1 cellular context compared by ENCODE assay signal in the genomic region with DNA sequence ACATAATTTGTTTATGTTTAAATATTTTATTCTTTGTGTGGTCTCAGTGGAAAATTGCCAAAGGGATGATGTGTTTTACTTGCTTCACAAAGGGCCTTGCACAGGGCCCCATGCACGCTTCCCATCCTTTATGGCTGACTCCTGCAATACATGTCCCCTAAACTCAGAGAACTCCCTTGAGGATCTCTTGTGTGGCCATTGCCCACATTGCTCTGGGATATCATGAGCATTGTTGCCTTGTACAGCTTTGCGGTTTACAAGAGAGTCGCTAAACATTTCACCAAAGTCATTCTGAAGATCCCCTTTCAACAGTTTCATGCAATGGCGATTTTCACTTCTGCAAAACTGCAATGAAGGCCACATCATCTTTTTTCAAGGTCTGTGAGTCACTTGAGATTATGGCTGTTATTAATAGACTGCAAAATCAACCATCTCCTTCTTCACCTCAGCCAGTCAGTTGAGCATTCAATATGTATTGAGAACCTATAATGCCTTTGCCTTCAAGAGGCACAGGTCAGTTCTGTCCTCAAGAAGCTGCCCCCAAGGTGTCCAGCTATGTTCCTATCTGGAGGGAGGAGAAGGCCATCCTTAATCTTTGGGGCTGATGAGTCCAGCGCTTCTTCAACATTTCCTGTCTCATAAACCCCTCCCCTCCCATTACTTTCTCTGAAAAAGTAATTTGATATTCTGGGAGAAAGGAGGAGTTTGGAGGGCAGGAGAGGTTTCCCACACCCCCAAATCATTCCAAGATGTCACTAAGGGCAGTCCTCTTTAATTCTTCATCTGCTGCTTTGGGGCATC.
TF ChIP-seq lines count a peak whose summit lies in the region.

No MANE protein-coding gene starts in this region.

TF ChIP-seq in K562, 482 proteins besides CTCF, POLR2A, EP300 and RAD21 (continued from another document and continues in another):
- no peak for TF ChIP-seq MXI1 (IDR thresholded peaks at IDR 0.05; ENCODE audit: low read depth, low read length)
- TF ChIP-seq ZFX (CRISPR knock-in tag; IDR thresholded peaks at IDR 0.05), result 0 out of 2 replicates have a peak, but pooled peaks have one; percentile 31
- no peak for TF ChIP-seq KDM4B (IDR thresholded peaks at IDR 0.05; ENCODE audit: borderline replicate concordance in 2 of 2, low read depth in 1 of 2)
- TF ChIP-seq FOXP4 (CRISPR knock-in tag; IDR thresholded peaks at IDR 0.05; ENCODE audit: borderline replicate concordance), result no peak
- no peak for TF ChIP-seq GABPB2 (CRISPR knock-in tag; conservative IDR thresholded peaks at IDR 0.05)
- no peak for TF ChIP-seq TCF7 (IDR thresholded peaks at IDR 0.05; ENCODE audit: borderline replicate concordance)
- TF ChIP-seq MAZ (CRISPR knock-in tag; conservative IDR thresholded peaks at IDR 0.05 in 1 of 2, IDR thresholded peaks at IDR 0.05 in 1 of 2), result peak; percentile 34 to 50; a peak in 2 of 4 replicates
- TF ChIP-seq GTF2B (IDR thresholded peaks at IDR 0.05; ENCODE audit: extremely low read depth, insufficient read length), result no peak
- TF ChIP-seq, protein P1, sequence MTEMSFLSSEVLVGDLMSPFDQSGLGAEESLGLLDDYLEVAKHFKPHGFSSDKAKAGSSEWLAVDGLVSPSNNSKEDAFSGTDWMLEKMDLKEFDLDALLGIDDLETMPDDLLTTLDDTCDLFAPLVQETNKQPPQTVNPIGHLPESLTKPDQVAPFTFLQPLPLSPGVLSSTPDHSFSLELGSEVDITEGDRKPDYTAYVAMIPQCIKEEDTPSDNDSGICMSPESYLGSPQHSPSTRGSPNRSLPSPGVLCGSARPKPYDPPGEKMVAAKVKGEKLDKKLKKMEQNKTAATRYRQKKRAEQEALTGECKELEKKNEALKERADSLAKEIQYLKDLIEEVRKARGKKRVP (CRISPR knock-in tag; IDR thresholded peaks at IDR 0.05), result peak; percentile 45; the same call in 1 of the 2 replicates
- TF ChIP-seq, protein P2, sequence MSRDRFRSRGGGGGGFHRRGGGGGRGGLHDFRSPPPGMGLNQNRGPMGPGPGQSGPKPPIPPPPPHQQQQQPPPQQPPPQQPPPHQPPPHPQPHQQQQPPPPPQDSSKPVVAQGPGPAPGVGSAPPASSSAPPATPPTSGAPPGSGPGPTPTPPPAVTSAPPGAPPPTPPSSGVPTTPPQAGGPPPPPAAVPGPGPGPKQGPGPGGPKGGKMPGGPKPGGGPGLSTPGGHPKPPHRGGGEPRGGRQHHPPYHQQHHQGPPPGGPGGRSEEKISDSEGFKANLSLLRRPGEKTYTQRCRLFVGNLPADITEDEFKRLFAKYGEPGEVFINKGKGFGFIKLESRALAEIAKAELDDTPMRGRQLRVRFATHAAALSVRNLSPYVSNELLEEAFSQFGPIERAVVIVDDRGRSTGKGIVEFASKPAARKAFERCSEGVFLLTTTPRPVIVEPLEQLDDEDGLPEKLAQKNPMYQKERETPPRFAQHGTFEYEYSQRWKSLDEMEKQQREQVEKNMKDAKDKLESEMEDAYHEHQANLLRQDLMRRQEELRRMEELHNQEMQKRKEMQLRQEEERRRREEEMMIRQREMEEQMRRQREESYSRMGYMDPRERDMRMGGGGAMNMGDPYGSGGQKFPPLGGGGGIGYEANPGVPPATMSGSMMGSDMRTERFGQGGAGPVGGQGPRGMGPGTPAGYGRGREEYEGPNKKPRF (IDR thresholded peaks at IDR 0.05; ENCODE audit: low read depth, low read length), result no peak
- TF ChIP-seq MAFK (IDR thresholded peaks at IDR 0.05; ENCODE audit: low read length), result no peak
- TF ChIP-seq, protein P3, sequence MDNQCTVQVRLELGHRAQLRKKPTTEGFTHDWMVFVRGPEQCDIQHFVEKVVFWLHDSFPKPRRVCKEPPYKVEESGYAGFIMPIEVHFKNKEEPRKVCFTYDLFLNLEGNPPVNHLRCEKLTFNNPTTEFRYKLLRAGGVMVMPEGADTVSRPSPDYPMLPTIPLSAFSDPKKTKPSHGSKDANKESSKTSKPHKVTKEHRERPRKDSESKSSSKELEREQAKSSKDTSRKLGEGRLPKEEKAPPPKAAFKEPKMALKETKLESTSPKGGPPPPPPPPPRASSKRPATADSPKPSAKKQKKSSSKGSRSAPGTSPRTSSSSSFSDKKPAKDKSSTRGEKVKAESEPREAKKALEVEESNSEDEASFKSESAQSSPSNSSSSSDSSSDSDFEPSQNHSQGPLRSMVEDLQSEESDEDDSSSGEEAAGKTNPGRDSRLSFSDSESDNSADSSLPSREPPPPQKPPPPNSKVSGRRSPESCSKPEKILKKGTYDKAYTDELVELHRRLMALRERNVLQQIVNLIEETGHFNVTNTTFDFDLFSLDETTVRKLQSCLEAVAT (IDR thresholded peaks at IDR 0.05), result no peak
- TF ChIP-seq, protein P4, sequence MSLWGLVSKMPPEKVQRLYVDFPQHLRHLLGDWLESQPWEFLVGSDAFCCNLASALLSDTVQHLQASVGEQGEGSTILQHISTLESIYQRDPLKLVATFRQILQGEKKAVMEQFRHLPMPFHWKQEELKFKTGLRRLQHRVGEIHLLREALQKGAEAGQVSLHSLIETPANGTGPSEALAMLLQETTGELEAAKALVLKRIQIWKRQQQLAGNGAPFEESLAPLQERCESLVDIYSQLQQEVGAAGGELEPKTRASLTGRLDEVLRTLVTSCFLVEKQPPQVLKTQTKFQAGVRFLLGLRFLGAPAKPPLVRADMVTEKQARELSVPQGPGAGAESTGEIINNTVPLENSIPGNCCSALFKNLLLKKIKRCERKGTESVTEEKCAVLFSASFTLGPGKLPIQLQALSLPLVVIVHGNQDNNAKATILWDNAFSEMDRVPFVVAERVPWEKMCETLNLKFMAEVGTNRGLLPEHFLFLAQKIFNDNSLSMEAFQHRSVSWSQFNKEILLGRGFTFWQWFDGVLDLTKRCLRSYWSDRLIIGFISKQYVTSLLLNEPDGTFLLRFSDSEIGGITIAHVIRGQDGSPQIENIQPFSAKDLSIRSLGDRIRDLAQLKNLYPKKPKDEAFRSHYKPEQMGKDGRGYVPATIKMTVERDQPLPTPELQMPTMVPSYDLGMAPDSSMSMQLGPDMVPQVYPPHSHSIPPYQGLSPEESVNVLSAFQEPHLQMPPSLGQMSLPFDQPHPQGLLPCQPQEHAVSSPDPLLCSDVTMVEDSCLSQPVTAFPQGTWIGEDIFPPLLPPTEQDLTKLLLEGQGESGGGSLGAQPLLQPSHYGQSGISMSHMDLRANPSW (CRISPR knock-in tag; IDR thresholded peaks at IDR 0.05), result no peak
- TF ChIP-seq EGR1 (conservative IDR thresholded peaks at IDR 0.05), result no peak
- TF ChIP-seq RUNX1 (IDR thresholded peaks at IDR 0.05; ENCODE audit: low read depth), result no peak
- TF ChIP-seq ZFPM2 (CRISPR knock-in tag; IDR thresholded peaks at IDR 0.05), result no peak
- peak; percentile 70 for TF ChIP-seq FOSL1 (tag; conservative IDR thresholded peaks at IDR 0.05)
- TF ChIP-seq ZC3H11A (IDR thresholded peaks at IDR 0.05; ENCODE audit: low read depth, low read length), result no peak
- no peak for TF ChIP-seq KLF10 (CRISPR knock-in tag; IDR thresholded peaks at IDR 0.05)
- no peak for TF ChIP-seq PRDM10 (IDR thresholded peaks at IDR 0.05; ENCODE audit: partially characterized antibody)
- no peak for TF ChIP-seq ZNF764 (CRISPR knock-in tag; IDR thresholded peaks at IDR 0.05; ENCODE audit: low read depth)
- no peak for TF ChIP-seq ZNF277 (CRISPR knock-in tag; IDR thresholded peaks at IDR 0.05; ENCODE audit: borderline replicate concordance)
- TF ChIP-seq ZNF124 (CRISPR knock-in tag; IDR thresholded peaks at IDR 0.05), result no peak
- TF ChIP-seq NCOA6 (IDR thresholded peaks at IDR 0.05), result no peak
- 0 out of 4 replicates have a peak, but pooled peaks of 1 of the 2 experiments have one; percentile 35 for TF ChIP-seq RCOR1 (IDR thresholded peaks at IDR 0.05; ENCODE audit: borderline replicate concordance in 1 of 2, low read depth in 2 of 2, low read length in 2 of 2)
- no peak for TF ChIP-seq ZNF518B (CRISPR knock-in tag; IDR thresholded peaks at IDR 0.05)
- TF ChIP-seq ZNF134 (CRISPR knock-in tag; conservative IDR thresholded peaks at IDR 0.05), result no peak
- TF ChIP-seq RHOXF2B (CRISPR knock-in tag; conservative IDR thresholded peaks at IDR 0.05), result no peak
- no peak for TF ChIP-seq ZFP36 (IDR thresholded peaks at IDR 0.05; ENCODE audit: low read depth, low read length, partially characterized antibody)
- no peak for TF ChIP-seq ZNF445 (CRISPR knock-in tag; IDR thresholded peaks at IDR 0.05; ENCODE audit: low read depth)
- TF ChIP-seq ZBTB8A (IDR thresholded peaks at IDR 0.05; ENCODE audit: partially characterized antibody), result no peak
- TF ChIP-seq ZNF830 (CRISPR knock-in tag; IDR thresholded peaks at IDR 0.05), result no peak
- no peak for TF ChIP-seq DACH1 (IDR thresholded peaks at IDR 0.05; ENCODE audit: partially characterized antibody)
- no peak for TF ChIP-seq HSF4 (CRISPR knock-in tag; IDR thresholded peaks at IDR 0.05; ENCODE audit: borderline replicate concordance)
